Comparison of ENCODE assay signal across 19 cellular contexts in the genomic region with DNA sequence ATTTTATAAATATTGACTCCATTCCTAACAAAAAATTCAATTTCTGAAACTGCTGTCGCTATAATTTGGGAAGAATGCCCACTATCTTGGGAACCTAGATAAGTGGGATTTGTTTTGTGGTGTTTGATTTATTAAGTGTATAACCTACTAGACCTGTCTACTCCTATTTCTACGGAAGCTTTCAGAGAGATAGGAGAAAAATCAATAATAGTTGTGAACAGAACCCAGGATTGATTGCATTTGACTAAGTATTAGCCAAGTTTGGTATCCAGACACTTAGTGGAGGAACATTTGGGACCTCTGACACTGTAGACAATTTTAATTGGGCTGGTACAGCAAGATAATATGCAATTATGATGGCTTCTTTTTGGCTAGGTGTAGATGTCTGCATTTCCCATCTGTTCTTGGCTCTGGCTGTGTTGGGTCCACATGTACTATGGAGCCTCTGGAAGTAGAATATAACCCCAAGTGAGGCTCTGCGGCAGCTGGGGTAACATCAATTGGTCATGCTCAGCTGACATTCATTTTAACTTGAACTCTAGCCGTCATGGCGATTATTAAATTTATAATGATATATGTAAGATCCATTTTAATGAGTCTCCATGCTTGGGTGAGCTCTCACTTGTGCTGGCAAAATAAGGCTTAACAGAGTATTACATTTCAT.
DNase-seq lines count a peak whose midpoint lies in the region; ATAC-seq and TF ChIP-seq lines count a peak whose summit lies in the region.
"Had no signal": no experiment of that assay in that cellular context is flagged by ENCODE, and none has a peak within 500 bp of the region (broad histone marks: within the 10 kb centered on the region; RNA-seq: fewer than 3 reads in every experiment).

No MANE protein-coding gene starts in this region.

- H3K27ac ChIP-seq in foreskin keratinocyte = no peak overlapping the region
- H3K27ac ChIP-seq: A549, HL-60, SJSA1 had no signal

- DNase-seq in DMS 273 treated with DMSO at 0.1 percent for 48 hours (lab: John Stamatoyannopoulos, UW) = peak; percentile 38
- peak; percentile 76 for DNase-seq in NCI-H446 treated with DMSO at 0.1 percent for 48 hours (lab: John Stamatoyannopoulos, UW)
- DNase-seq in LoVo (ENCODE audit: low spot score) = no peak
- no peak for DNase-seq in foreskin keratinocyte
- no peak for DNase-seq in cardiac septum (ENCODE audit: low spot score)
- DNase-seq: BE2C, H7, KBM-7, NCI-H1105 treated with DMSO at 0.1 percent for 48 hours, NCI-H2081 treated with DMSO at 0.1 percent for 48 hours, NCI-H510A, NCI-H82, T-helper 1 cell had no signal

- peaks cover 10% of the 10 kb centered on the region for H3K36me3 Mint-ChIP-seq in brain

- peaks cover 57% of the 10 kb centered on the region for H3K27me3 Mint-ChIP-seq in brain

- peaks cover 84% of the 10 kb centered on the region for H3K4me1 ChIP-seq in skeletal muscle satellite cell (ENCODE audit: control insufficient read depth, insufficient read depth, low read length)
- H3K4me1 ChIP-seq in foreskin keratinocyte = no peaks in the 10 kb centered on the region
- H3K4me1 ChIP-seq: BE2C, SJSA1 had no signal

- H3K27ac Mint-ChIP-seq in brain = peak overlapping the region in 2 of 5 experiments; percentile 38 to 50

- H3K4me3 ChIP-seq in skeletal muscle satellite cell (ENCODE audit: low read length) = peak overlapping the region; percentile 63
- H3K4me3 ChIP-seq: A549, SJSA1 had no signal

- no peaks in the 10 kb centered on the region for H3K9me3 Mint-ChIP-seq in brain

- H3K9me3 ChIP-seq in skeletal muscle satellite cell (replicated peaks; ENCODE audit: low read length) = no peaks in the 10 kb centered on the region
- H3K9me3 ChIP-seq: A549, BE2C, SJSA1 had no signal

- H3K4me3 Mint-ChIP-seq in brain = peak overlapping the region in 4 of 5 experiments; percentile 27 to 57 (median 52)

- peaks cover 85% of the 10 kb centered on the region for H3K4me1 Mint-ChIP-seq in brain

- no peaks in the 10 kb centered on the region for H3K36me3 ChIP-seq in skeletal muscle satellite cell (ENCODE audit: insufficient read depth, low read length)
- H3K36me3 ChIP-seq: BE2C, SJSA1 had no signal

- H3K27me3 ChIP-seq in skeletal muscle satellite cell (ENCODE audit: control insufficient read depth, insufficient read depth, low read length) (no peaks in the 10 kb centered on the region), foreskin keratinocyte (peaks cover 94% of the 10 kb centered on the region)

- peak overlapping the region; percentile 79 for H3K4me2 ChIP-seq in skeletal muscle satellite cell (ENCODE audit: low read length)
- H3K4me2 ChIP-seq: A549 had no signal

- peak overlapping the region; percentile 72 for H3K9ac ChIP-seq in skeletal muscle satellite cell (ENCODE audit: low read depth, low read length)

- intact Hi-C loops in cardiac septum (cut with DNase I) = no loop called here

- TF ChIP-seq CTCF in brain (conservative IDR thresholded peaks at IDR 0.05) (no peak), foreskin keratinocyte (conservative IDR thresholded peaks at IDR 0.05) (no peak)

- ATAC-seq in foreskin keratinocyte = no peak
- ATAC-seq: A549, Panc1 had no signal

Comparison
In these comparisons a context has a peak if more than half of its experiments do, and no peak if none do; other contexts are left out.
1. DNase-seq: peak in DMS 273 treated with DMSO at 0.1 percent for 48 hours (single experiment) and NCI-H446 treated with DMSO at 0.1 percent for 48 hours (single experiment); none in LoVo (single experiment), foreskin keratinocyte (0 of 2) and cardiac septum (single experiment).